18 cellular contexts compared by ENCODE assay signal in genomic region chr2:83970262-83970929, GRCh38.
"Had no signal": no experiment of that assay in that cellular context is flagged by ENCODE, and none has a peak within 500 bp of the region (broad histone marks: within the 10 kb centered on the region; RNA-seq: fewer than 3 reads in every experiment).

No MANE protein-coding gene starts in this region.

- ATAC-seq: gastrocnemius medialis, heart right ventricle, left cardiac atrium, lower lobe of right lung, sciatic nerve had no signal

- H3K4me1 ChIP-seq: gastrocnemius medialis, heart right ventricle, left ventricle myocardium inferior, lower lobe of right lung, stomach had no signal

- H3K4me3 ChIP-seq: coronary artery, gastrocnemius medialis, heart right ventricle, left ventricle myocardium inferior, lower lobe of right lung, stomach, thoracic aorta had no signal

- H3K27ac ChIP-seq: coronary artery, gastrocnemius medialis, heart right ventricle, left ventricle myocardium inferior, lower lobe of right lung, stomach, thoracic aorta had no signal

- H3K36me3 ChIP-seq: gastrocnemius medialis, heart right ventricle, left ventricle myocardium inferior, lower lobe of right lung, stomach, thoracic aorta had no signal

- H3K27me3 ChIP-seq: gastrocnemius medialis, heart right ventricle, stomach had no signal

- H3K9me3 ChIP-seq: gastrocnemius medialis, heart right ventricle, lower lobe of right lung, thoracic aorta had no signal

- DNase-seq: effector CD4-positive, alpha-beta T cell; gastrocnemius medialis; heart right ventricle; hypothalamus; immature natural killer cell; kidney; left cardiac atrium; left ventricle myocardium inferior; lower lobe of right lung; naive B cell; posterior cingulate gyrus; stimulated activated CD4-positive, alpha-beta T cell treated with anti-CD3 and anti-CD28 coated beads, Interleukin-2, amount 100 ng/mL, for 24 hours; stimulated activated naive CD4-positive, alpha-beta T cell; stomach; substantia nigra had no signal
